19 cellular contexts compared by ENCODE assay signal in the genomic region with DNA sequence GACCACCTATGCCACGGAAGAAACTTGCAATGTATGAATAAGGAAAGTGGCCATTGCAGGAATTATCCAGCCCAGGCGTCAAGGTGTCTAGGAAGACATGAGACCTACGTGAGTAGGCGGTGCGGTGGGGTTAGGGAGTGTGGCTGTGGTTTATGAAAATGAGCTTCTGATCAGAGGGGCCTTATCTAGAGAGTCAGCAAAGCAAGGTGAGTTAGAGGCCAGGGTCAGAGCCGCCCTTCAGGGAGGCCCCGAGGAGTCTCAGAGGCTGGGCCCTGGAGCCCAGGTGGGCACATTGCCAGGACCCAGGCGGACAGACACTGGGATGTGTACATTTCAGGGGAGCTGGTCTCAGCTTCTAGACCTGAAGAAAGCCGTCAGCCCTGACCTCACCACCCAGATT. TPM values are rescaled to one million over a fixed set of nuclear protein-coding genes. Genes with fewer than 3 reads are reported as not detected.
DNase-seq lines count a peak whose midpoint lies in the region; ATAC-seq, FAIRE-seq and TF ChIP-seq lines count a peak whose summit lies in the region.
"Had no signal": no experiment of that assay in that cellular context is flagged by ENCODE, and none has a peak within 500 bp of the region (broad histone marks: within the 10 kb centered on the region; RNA-seq: fewer than 3 reads in every experiment).

No MANE protein-coding gene starts in this region.

- DNase-seq in Right ventricle myocardium inferior (ENCODE audit: missing footprints), result peak; percentile 47
- DNase-seq in left cardiac atrium, result no peak
- DNase-seq in HT-29 (ENCODE audit: low spot score), result peak; percentile 6
- peak; percentile 37 for DNase-seq in kidney
- DNase-seq in type B pancreatic cell (ENCODE audit: extremely low spot score, unreplicated experiment), result no peak
- no peak for DNase-seq in activated CD8-positive, alpha-beta T cell treated with anti-CD3 and anti-CD28 coated beads, Interleukin-2, amount 10 ng/mL, durations not matched to agents 7 days and 5 days
- DNase-seq: 8988T; CD4-positive, alpha-beta memory T cell; H9; NCI-H1048; NCI-H146; NCI-H2081; NCI-H510A treated with DMSO at 0.1 percent for 48 hours; NCI-H82; PC-9 had no signal

- H3K27me3 Mint-ChIP-seq in type B pancreatic cell, result peaks cover 5% of the 10 kb centered on the region
- H3K27me3 Mint-ChIP-seq in activated CD8-positive, alpha-beta T cell treated with anti-CD3 and anti-CD28 coated beads, Interleukin-2, amount 10 ng/mL, durations not matched to agents 7 days and 5 days (ENCODE audit: low read depth), result no peaks in the 10 kb centered on the region

- no peak for FAIRE-seq in kidney (lab: Jason Lieb, UNC)

- no peak overlapping the region for H3K27ac ChIP-seq in kidney (ENCODE audit: low read depth in 2 of 2, low read length in 2 of 2)
- H3K27ac ChIP-seq: PC-9 had no signal

- no peaks in the 10 kb centered on the region for H3K36me3 ChIP-seq in kidney (ENCODE audit: control insufficient read depth in 1 of 2, insufficient read depth in 2 of 2, low read length in 2 of 2)

- no peak overlapping the region for H3K4me3 ChIP-seq in kidney (ENCODE audit: low read length in 2 of 2)
- H3K4me3 ChIP-seq: PC-9 had no signal

- peaks cover 17% of the 10 kb centered on the region for H3K4me1 Mint-ChIP-seq in type B pancreatic cell (ENCODE audit: unreplicated experiment)
- H3K4me1 Mint-ChIP-seq in activated CD8-positive, alpha-beta T cell treated with anti-CD3 and anti-CD28 coated beads, Interleukin-2, amount 10 ng/mL, durations not matched to agents 7 days and 5 days (ENCODE audit: low read depth), result no peaks in the 10 kb centered on the region
- H3K4me1 Mint-ChIP-seq: CD4-positive, alpha-beta memory T cell had no signal

- no peaks in the 10 kb centered on the region for H3K9me3 ChIP-seq in kidney (ENCODE audit: control insufficient read depth in 1 of 2, low read length in 2 of 2)

- no peak overlapping the region for H3K9ac ChIP-seq in kidney (ENCODE audit: low read length in 2 of 2)

- H3K4me3 Mint-ChIP-seq in type B pancreatic cell, result no peak overlapping the region
- H3K4me3 Mint-ChIP-seq in activated CD8-positive, alpha-beta T cell treated with anti-CD3 and anti-CD28 coated beads, Interleukin-2, amount 10 ng/mL, durations not matched to agents 7 days and 5 days, result no peak overlapping the region
- H3K4me3 Mint-ChIP-seq: CD4-positive, alpha-beta memory T cell; H9 had no signal

- intact Hi-C loops in Right ventricle myocardium inferior (cut with DNase I), result no loop called here
- intact Hi-C loops in left cardiac atrium (cut with DNase I), result no loop called here
- intact Hi-C loops in kidney (cut with DNase I), result no loop called here

- POLR2A ChIA-PET in activated CD8-positive, alpha-beta T cell treated with anti-CD3 and anti-CD28 coated beads, Interleukin-2, amount 10 ng/mL, durations not matched to agents 7 days and 5 days (lab: Charles Lee), result no interaction called here

- H3K36me3 Mint-ChIP-seq in type B pancreatic cell, result no peaks in the 10 kb centered on the region
- no peaks in the 10 kb centered on the region for H3K36me3 Mint-ChIP-seq in activated CD8-positive, alpha-beta T cell treated with anti-CD3 and anti-CD28 coated beads, Interleukin-2, amount 10 ng/mL, durations not matched to agents 7 days and 5 days (ENCODE audit: low read depth)
- H3K36me3 Mint-ChIP-seq: CD4-positive, alpha-beta memory T cell had no signal

- CTCF ChIA-PET in activated CD8-positive, alpha-beta T cell treated with anti-CD3 and anti-CD28 coated beads, Interleukin-2, amount 10 ng/mL, durations not matched to agents 7 days and 5 days (lab: Charles Lee), result no interaction called here

- peaks cover 0 to 2% of the 10 kb centered on the region in 2 donors for H3K4me1 ChIP-seq in kidney (ENCODE audit: control insufficient read depth in 1 of 2, insufficient read depth in 1 of 2, low read depth in 1 of 2, low read length in 2 of 2)

- H3K9me3 Mint-ChIP-seq in type B pancreatic cell, result no peaks in the 10 kb centered on the region
- H3K9me3 Mint-ChIP-seq in activated CD8-positive, alpha-beta T cell treated with anti-CD3 and anti-CD28 coated beads, Interleukin-2, amount 10 ng/mL, durations not matched to agents 7 days and 5 days (ENCODE audit: insufficient read depth), result no peaks in the 10 kb centered on the region
- H3K9me3 Mint-ChIP-seq: CD4-positive, alpha-beta memory T cell; H9 had no signal

- TF ChIP-seq CTCF in kidney (IDR thresholded peaks at IDR 0.05; ENCODE audit: borderline replicate concordance, extremely low read depth, insufficient read depth) (no peak), type B pancreatic cell (conservative IDR thresholded peaks at IDR 0.05) (no peak)

- ATAC-seq in Right ventricle myocardium inferior, result no peak
- ATAC-seq in left cardiac atrium, result no peak
- ATAC-seq in HG03097 (IDR thresholded peaks at IDR 0.05; ENCODE audit: low FRiP score, unreplicated experiment), result no peak
- ATAC-seq in activated CD8-positive, alpha-beta T cell treated with anti-CD3 and anti-CD28 coated beads, Interleukin-2, amount 10 ng/mL, durations not matched to agents 7 days and 5 days, result no peak
- ATAC-seq in HG03469 (IDR thresholded peaks at IDR 0.05; ENCODE audit: unreplicated experiment), result no peak

- peak overlapping the region; percentile 49 for H3K27ac Mint-ChIP-seq in type B pancreatic cell
- H3K27ac Mint-ChIP-seq in activated CD8-positive, alpha-beta T cell treated with anti-CD3 and anti-CD28 coated beads, Interleukin-2, amount 10 ng/mL, durations not matched to agents 7 days and 5 days, result no peak overlapping the region
- H3K27ac Mint-ChIP-seq: H9 had no signal

RNA-seq across cellular contexts. Expression of a gene that starts 13.8 kb away (rescaled TPM):
- 0.08 TPM for total RNA-seq in Right ventricle myocardium inferior
- under 1 TPM in 1 of 2 donors, not detected in 1; 0.06 TPM for total RNA-seq in left cardiac atrium
- not detected in 2 replicates for total RNA-seq in HT-29 (2014; rRNA removed; shearing (Covaris generic))
- not detected for total RNA-seq in kidney
- not detected for polyA plus RNA-seq in kidney (ENCODE audit: insufficient read depth, low read depth, low replicate concordance)
- total RNA-seq in type B pancreatic cell (ENCODE audit: low replicate concordance), result not detected in 2 replicates
- not detected for total RNA-seq in activated CD8-positive, alpha-beta T cell treated with anti-CD3 and anti-CD28 coated beads, Interleukin-2, amount 10 ng/mL, durations not matched to agents 7 days and 5 days
- total RNA-seq: CD4-positive, alpha-beta memory T cell; H9; MCF 10A; PC-9 had no signal
- polyA plus RNA-seq: BJ; CD4-positive, alpha-beta memory T cell had no signal

Comparison
In these comparisons a context has a peak if more than half of its experiments do, and no peak if none do; other contexts are left out.
1. DNase-seq: peak in Right ventricle myocardium inferior (single experiment), HT-29 (single experiment) and kidney (single experiment); none in left cardiac atrium (single experiment), type B pancreatic cell (single experiment) and activated CD8-positive, alpha-beta T cell treated with anti-CD3 and anti-CD28 coated beads, Interleukin-2, amount 10 ng/mL, durations not matched to agents 7 days and 5 days (single experiment).